1 cellular context compared by ENCODE assay signal in the genomic region with DNA sequence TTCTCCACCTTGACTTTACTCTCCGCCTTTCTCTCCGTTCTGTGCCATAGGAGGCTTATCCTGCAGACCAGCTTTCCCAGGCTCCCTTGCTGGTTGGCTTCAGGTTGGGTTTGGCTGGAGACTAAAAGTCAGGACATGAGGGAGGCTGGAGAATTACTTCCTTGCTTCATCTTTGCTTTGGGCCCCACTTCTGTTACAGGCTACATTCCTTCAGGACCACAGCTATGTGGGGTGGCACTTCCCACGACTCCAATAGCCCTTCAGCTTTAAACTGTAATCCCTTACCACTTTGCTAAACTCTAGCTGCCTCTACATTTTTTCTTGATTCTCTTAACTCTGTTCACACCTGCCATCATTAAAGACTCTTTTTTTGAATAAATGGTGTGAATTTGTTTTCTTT.
TF ChIP-seq lines count a peak whose summit lies in the region.

No MANE protein-coding gene starts in this region.

TF ChIP-seq in H1, 55 proteins besides CTCF, POLR2A, EP300 and RAD21 (continued from another document):
- TF ChIP-seq ATF2 (IDR thresholded peaks at IDR 0.05; ENCODE audit: low read length) = no peak
- TF ChIP-seq SUZ12 (IDR thresholded peaks at IDR 0.05; ENCODE audit: low read length) = no peak
- TF ChIP-seq SIRT6 (IDR thresholded peaks at IDR 0.05; ENCODE audit: low read length) = no peak
- TF ChIP-seq EGR1 (IDR thresholded peaks at IDR 0.05; ENCODE audit: borderline replicate concordance, low read depth, low read length) = no peak
